9 cellular contexts compared by ENCODE assay signal in genomic region chr6:110813338-110813737, GRCh38. TPM values are rescaled to one million over a fixed set of nuclear protein-coding genes. Genes with fewer than 3 reads are reported as not detected.
DNase-seq lines count a peak whose midpoint lies in the region; ATAC-seq and TF ChIP-seq lines count a peak whose summit lies in the region.
"Had no signal": no experiment of that assay in that cellular context is flagged by ENCODE, and none has a peak within 500 bp of the region (broad histone marks: within the 10 kb centered on the region; RNA-seq: fewer than 3 reads in every experiment).

No MANE protein-coding gene starts in this region.

- H3K4me2 ChIP-seq in GM23248 (ENCODE audit: unreplicated experiment), result peak overlapping the region; percentile 92

- H3F3A ChIP-seq in GM23248 (ENCODE audit: insufficient read depth), result peaks cover 13% of the 10 kb centered on the region

- no peaks in the 10 kb centered on the region for H3K27me3 Mint-ChIP-seq in activated T-helper 17 cell treated with anti-CD3 and anti-CD28 coated beads, Interleukin-2, amount 50 U/mL, for 72 hours

- peak overlapping the region; percentile 91; the same call in 1 of the 2 replicates for H3K9ac ChIP-seq in GM23248

- no peak for TF ChIP-seq POLR2A in lower leg skin (IDR thresholded peaks at IDR 0.05)

- no peaks in the 10 kb centered on the region for H3K9me2 ChIP-seq in GM23248 (ENCODE audit: insufficient read depth)

- H3K36me3 Mint-ChIP-seq in activated T-helper 17 cell treated with anti-CD3 and anti-CD28 coated beads, Interleukin-2, amount 50 U/mL, for 72 hours (ENCODE audit: low read depth), result peaks cover 14% of the 10 kb centered on the region

- no peaks in the 10 kb centered on the region for H3K9me3 Mint-ChIP-seq in activated T-helper 17 cell treated with anti-CD3 and anti-CD28 coated beads, Interleukin-2, amount 50 U/mL, for 72 hours

- H2AFZ ChIP-seq in ACC112 (ENCODE audit: low read length, unreplicated experiment), result no peak overlapping the region
- no peak overlapping the region for H2AFZ ChIP-seq in GM23248

- no peaks in the 10 kb centered on the region for H4K20me1 ChIP-seq in GM23248 (ENCODE audit: insufficient read depth)

- H3K4me3 ChIP-seq in ACC112 (ENCODE audit: low read depth, low read length) (peak overlapping the region; percentile 85), GM23248 (peak overlapping the region; percentile 88; the same call in 1 of the 2 replicates), kidney epithelial cell (ENCODE audit: low read depth, low read length) (peak overlapping the region; percentile 85), lower leg skin (ENCODE audit: low read depth, poor library complexity, severe bottlenecking) (no peak overlapping the region)

- H3K4me3 Mint-ChIP-seq in activated T-helper 17 cell treated with anti-CD3 and anti-CD28 coated beads, Interleukin-2, amount 50 U/mL, for 72 hours, result peak overlapping the region; percentile 93

- H3K79me2 ChIP-seq in ACC112 (ENCODE audit: control insufficient read depth, insufficient read depth, low read length, unreplicated experiment) (peaks cover 36% of the 10 kb centered on the region), GM23248 (ENCODE audit: insufficient read depth) (peaks cover 63% of the 10 kb centered on the region)

- ATAC-seq in activated T-helper 17 cell treated with anti-CD3 and anti-CD28 coated beads, Interleukin-2, amount 50 U/mL, for 72 hours (replicated peaks), result no peak
- ATAC-seq: esophagus mucosa had no signal

- H3K36me3 ChIP-seq in ACC112 (ENCODE audit: insufficient read depth, low read length), result no peaks in the 10 kb centered on the region
- no peaks in the 10 kb centered on the region for H3K36me3 ChIP-seq in GM23248 (ENCODE audit: low read depth)
- H3K36me3 ChIP-seq in kidney epithelial cell (ENCODE audit: control insufficient read depth, insufficient read depth, low read length), result no peaks in the 10 kb centered on the region

- H3K27ac Mint-ChIP-seq in activated T-helper 17 cell treated with anti-CD3 and anti-CD28 coated beads, Interleukin-2, amount 50 U/mL, for 72 hours, result peak overlapping the region; percentile 99

- DNase-seq in GM23248, result no peak
- no peak for DNase-seq in kidney epithelial cell (ENCODE audit: low read depth)
- no peak for DNase-seq in DMS 273 treated with DMSO at 0.1 percent for 48 hours (lab: John Stamatoyannopoulos, UW)
- no peak for DNase-seq in lower leg skin (ENCODE audit: low spot score in 2 of 2)
- DNase-seq in T1000 (lab: John Stamatoyannopoulos, UW), result no peak
- DNase-seq in kidney tubule cell (ENCODE audit: low spot score), result no peak

- in situ Hi-C loops in GM23248 (cut with MboI), result no loop called here

- H3K27ac ChIP-seq in ACC112 (ENCODE audit: low read depth, low read length), result no peak overlapping the region
- H3K27ac ChIP-seq in GM23248, result no peak overlapping the region

- peaks cover 3% of the 10 kb centered on the region for H3K9me3 ChIP-seq in GM23248 (ENCODE audit: low read depth)

- no peak for TF ChIP-seq CTCF in kidney epithelial cell (IDR thresholded peaks at IDR 0.05; ENCODE audit: insufficient read depth, low read length, poor library complexity, severe bottlenecking)
- no peak for TF ChIP-seq CTCF in lower leg skin (IDR thresholded peaks at IDR 0.05)

- H3K27me3 ChIP-seq in ACC112 (ENCODE audit: insufficient read depth, low read length) (no peaks in the 10 kb centered on the region), GM23248 (replicated peaks; ENCODE audit: insufficient read depth) (no peaks in the 10 kb centered on the region), kidney epithelial cell (ENCODE audit: control insufficient read depth, insufficient read depth, low read length) (no peaks in the 10 kb centered on the region)

- intact Hi-C loops in lower leg skin (cut with DNase I; ENCODE audit: low total_unique reads), result loop anchor here (10.0 kb wide), 1 partner anchor 61 kb away; the partner anchor contains the start of gene AMD1

- H3K4me1 ChIP-seq in ACC112 (ENCODE audit: control insufficient read depth, insufficient read depth, low read length, unreplicated experiment) (peaks cover 28% of the 10 kb centered on the region), GM23248 (ENCODE audit: insufficient read depth) (peaks cover 20% of the 10 kb centered on the region)

- WGBS in GM23248 (ENCODE audit: low coverage in 1 of 2, low lambda C conversion rate in 2 of 2, missing lambda C conversion rate in 2 of 2), 2 experiments, result 96 to 98% methylated on average over 2 of the region's 2 CpGs
- 75 to 88% methylated on average over 2 of the region's 2 CpGs for WGBS in lower leg skin, 2 donors

- peaks cover 27% of the 10 kb centered on the region for H3K4me1 Mint-ChIP-seq in activated T-helper 17 cell treated with anti-CD3 and anti-CD28 coated beads, Interleukin-2, amount 50 U/mL, for 72 hours

RNA-seq across cellular contexts. Expression of gene CDK19, which starts 1.9 kb away (rescaled TPM):
- total RNA-seq in GM23248 (2014; rRNA removed; shearing (Covaris generic)), result 10.7 and 11.2 TPM in 2 replicates
- 3.3 and 3.4 TPM in 2 replicates for polyA plus RNA-seq in GM23248 (2016; fragmentation: Nextera tagmentation; extraction: Ambion mirVana)
- 10 to 100 TPM; 18.3 to 39.8 TPM for total RNA-seq in activated T-helper 17 cell treated with anti-CD3 and anti-CD28 coated beads, Interleukin-2, amount 50 U/mL, for 72 hours
- total RNA-seq in kidney epithelial cell (15.1 and 17.6 TPM in 2 replicates), lower leg skin (10 to 100 TPM; 17.0 to 19.1 (median 18.7) TPM)
